Comparison of ENCODE assay signal across 8 cellular contexts in genomic region chr12:7677432-7677888, GRCh38. TPM values are rescaled to one million over a fixed set of nuclear protein-coding genes. Genes with fewer than 3 reads are reported as not detected.
DNase-seq lines count a peak whose midpoint lies in the region; ATAC-seq and TF ChIP-seq lines count a peak whose summit lies in the region.
"Not testable (repeated sequence)": the region's sequence is repeated elsewhere in the genome, so short reads cannot be mapped to it uniquely, and the experiment has no call there.

No MANE protein-coding gene starts in this region.

- not testable (repeated sequence) for H3K36me3 Mint-ChIP-seq in activated CD4-positive, alpha-beta T cell treated with anti-CD3 and anti-CD28 coated beads for 36 hours (ENCODE audit: low read depth); immature natural killer cell

- TF ChIP-seq CTCF in AG04450 (IDR thresholded peaks at IDR 0.05; ENCODE audit: low read depth, low read length) (0 out of 2 replicates have a peak, but pooled peaks have one; percentile 35), colonic mucosa (IDR thresholded peaks at IDR 0.05) (peak; percentile 30)

- H3K27ac Mint-ChIP-seq in activated CD4-positive, alpha-beta T cell treated with anti-CD3 and anti-CD28 coated beads for 36 hours; immature natural killer cell: not testable (repeated sequence)

- intact Hi-C loops in activated CD4-positive, alpha-beta T cell treated with anti-CD3 and anti-CD28 coated beads for 36 hours (cut with DNase I, micrococcal nuclease) = loop anchor here (1.0 to 10.0 kb wide), 2 partner anchors 130 to 317 kb away; no protein-coding TSS in a partner anchor
- intact Hi-C loops in colonic mucosa (cut with DNase I) = not testable (repeated sequence)

- H3K4me1 Mint-ChIP-seq in activated CD4-positive, alpha-beta T cell treated with anti-CD3 and anti-CD28 coated beads for 36 hours = peaks cover 11% of the 10 kb centered on the region
- H3K4me1 Mint-ChIP-seq in immature natural killer cell = not testable (repeated sequence)

- not testable (repeated sequence) for H3K4me3 ChIP-seq in AG04450 (ENCODE audit: low read depth, low read length); colonic mucosa

- H3K9ac ChIP-seq in colonic mucosa (ENCODE audit: low read depth in 2 of 2, low read length in 2 of 2) = not testable (repeated sequence)

- not testable (repeated sequence) for H3K27ac ChIP-seq in AG04450 (ENCODE audit: low read depth, low read length); colonic mucosa

- H3K9me3 Mint-ChIP-seq in activated CD4-positive, alpha-beta T cell treated with anti-CD3 and anti-CD28 coated beads for 36 hours (ENCODE audit: low read depth); immature natural killer cell: not testable (repeated sequence)

- H3K4me1 ChIP-seq in colonic mucosa = not testable (repeated sequence)

- peak overlapping the region; percentile 48 for H3K4me3 Mint-ChIP-seq in activated CD4-positive, alpha-beta T cell treated with anti-CD3 and anti-CD28 coated beads for 36 hours
- peak overlapping the region in 4 of 5 donors; percentile 22 to 50 (median 36) for H3K4me3 Mint-ChIP-seq in immature natural killer cell

- not testable (repeated sequence) for H3K27me3 Mint-ChIP-seq in activated CD4-positive, alpha-beta T cell treated with anti-CD3 and anti-CD28 coated beads for 36 hours; immature natural killer cell (ENCODE audit: low read depth in 3 of 3)

- CTCF ChIA-PET in AG04450 (lab: Charles Lee) = interaction anchor here (1.2 to 3.3 kb wide), 3 partner anchors 129 to 131 kb away, joined by 3 to 20 read pairs (median 11); no protein-coding TSS in a partner anchor
- CTCF ChIA-PET in activated CD4-positive, alpha-beta T cell treated with anti-CD3 and anti-CD28 coated beads for 36 hours (lab: Charles Lee) = interaction anchor here (0.7 to 2.6 kb wide), 4 partner anchors 123 to 131 kb away, joined by 3 to 17 read pairs (median 4); no protein-coding TSS in a partner anchor

- not testable (repeated sequence) for H3K27me3 ChIP-seq in AG04450 (ENCODE audit: control insufficient read depth, insufficient read depth, low read length); colonic mucosa

- H3K9me3 ChIP-seq in AG04450 (ENCODE audit: control insufficient read depth, insufficient read depth, low read length); colonic mucosa: not testable (repeated sequence)

- peak; percentile 80 for ATAC-seq in activated CD4-positive, alpha-beta T cell treated with anti-CD3 and anti-CD28 coated beads for 36 hours

- in situ Hi-C loops in KBM-7 (cut with MboI; ENCODE audit: low pct_unique_long_range_greater_than_20kb, low sequenced_read_pairs) = not testable (repeated sequence)

- POLR2A ChIA-PET in AG04450 (lab: Yijun Ruan, JAX); activated CD4-positive, alpha-beta T cell treated with anti-CD3 and anti-CD28 coated beads for 36 hours (lab: Charles Lee): not testable (repeated sequence)

- H3K36me3 ChIP-seq in colonic mucosa = not testable (repeated sequence)

- not testable (repeated sequence) for DNase-seq in AG04450 (ENCODE audit: low read depth, low spot score); colonic mucosa
- peak; percentile 82 for DNase-seq in GM03348 (ENCODE audit: low spot score)
- DNase-seq in KBM-7 = peak; percentile 99
- peak; percentile 83 for DNase-seq in NOMO-1 treated with dmso at 0.1 percent for 144 hours (lab: John Stamatoyannopoulos, UW; ENCODE audit: unreplicated experiment)
- DNase-seq in activated CD4-positive, alpha-beta T cell treated with anti-CD3 and anti-CD28 coated beads for 36 hours = peak; percentile 18
- peak in 2 of 3 donors; percentile 17 to 21 for DNase-seq in immature natural killer cell
- DNase-seq in pons (ENCODE audit: low spot score) = peak; percentile 41

RNA-seq across cellular contexts. Expression of gene APOBEC1, which starts 11.8 kb away (rescaled TPM):
- polyA plus RNA-seq in AG04450 (2011; rRNA removed) (not detected in 2 replicates), immature natural killer cell (not detected)
- polyA minus RNA-seq in AG04450 (2011; rRNA and poly(A)+ RNA removed) = not detected in 2 replicates
- total RNA-seq in activated CD4-positive, alpha-beta T cell treated with anti-CD3 and anti-CD28 coated beads for 36 hours = not detected
- 10 to 100 TPM in 1 of 2 donors, 1 to 10 TPM in 1; 3.9 to 14.7 TPM for total RNA-seq in colonic mucosa

RNA-seq across cellular contexts. Expression of gene GDF3, which starts 18.1 kb away (rescaled TPM):
- not detected in 2 replicates for polyA plus RNA-seq in AG04450 (2011; rRNA removed)
- not detected in 2 replicates for polyA minus RNA-seq in AG04450 (2011; rRNA and poly(A)+ RNA removed)
- not detected for total RNA-seq in activated CD4-positive, alpha-beta T cell treated with anti-CD3 and anti-CD28 coated beads for 36 hours
- not detected for total RNA-seq in colonic mucosa
- polyA plus RNA-seq in immature natural killer cell = not detected

RNA-seq across cellular contexts. Expression of gene DPPA3, which starts 33.8 kb away (rescaled TPM):
- not detected in 2 replicates for polyA plus RNA-seq in AG04450 (2011; rRNA removed)
- polyA minus RNA-seq in AG04450 (2011; rRNA and poly(A)+ RNA removed) = not detected in 2 replicates
- total RNA-seq in activated CD4-positive, alpha-beta T cell treated with anti-CD3 and anti-CD28 coated beads for 36 hours = not detected
- not detected for total RNA-seq in colonic mucosa
- polyA plus RNA-seq in immature natural killer cell = not detected

Comparison
In these comparisons a context has a peak if more than half of its experiments do, and no peak if none do; other contexts are left out.
1. RNA of gene APOBEC1, which starts 11.8 kb away (total RNA-seq): 3.9 to 14.7 TPM in colonic mucosa; not detected in activated CD4-positive, alpha-beta T cell treated with anti-CD3 and anti-CD28 coated beads for 36 hours; every median in the first group is over 4 times any median in the second.